In genomic region chr7:117220836-117221235, GRCh38 we compare ENCODE assay signal across 30 cellular contexts.
"Had no signal": no experiment of that assay in that cellular context is flagged by ENCODE, and none has a peak within 500 bp of the region (broad histone marks: within the 10 kb centered on the region; RNA-seq: fewer than 3 reads in every experiment).

No MANE protein-coding gene starts in this region.

- H3K79me2 ChIP-seq: parathyroid adenoma had no signal

- H3K4me1 ChIP-seq: left lung, lower lobe of right lung, neural progenitor cell, parathyroid adenoma, suprapubic skin had no signal

- H3K9me3 ChIP-seq: left lung, lower lobe of right lung, right atrium auricular region, suprapubic skin, tibial artery had no signal

- H3K4me2 ChIP-seq: neural progenitor cell had no signal

- H3K36me3 Mint-ChIP-seq: natural killer cell had no signal

- H3K27me3 Mint-ChIP-seq: activated CD4-positive, alpha-beta memory T cell treated with anti-CD3 and anti-CD28 coated beads for 36 hours; activated CD4-positive, alpha-beta T cell treated with anti-CD3 and anti-CD28 coated beads, Interleukin-2, amount 10 ng/mL, durations not matched to agents 24 days and 14 days; activated naive CD8-positive, alpha-beta T cell treated with anti-CD3 and anti-CD28 coated beads, Interleukin-2, amount 50 U/mL, for 24 hours; activated T-helper 17 cell treated with anti-CD3 and anti-CD28 coated beads, Interleukin-2, amount 50 U/mL, for 72 hours had no signal

- H2AFZ ChIP-seq: neural progenitor cell, parathyroid adenoma had no signal

- DNase-seq: activated CD4-positive, alpha-beta memory T cell treated with anti-CD3 and anti-CD28 coated beads for 36 hours; activated CD4-positive, alpha-beta T cell treated with anti-CD3 and anti-CD28 coated beads, Interleukin-2, amount 10 ng/mL, durations not matched to agents 24 days and 14 days; activated CD4-positive, CD25-positive, alpha-beta regulatory T cell treated with anti-CD3 and anti-CD28 coated beads, Interleukin-2, amount 50 U/mL, for 72 hours; activated CD8-positive, alpha-beta memory T cell treated with anti-CD3 and anti-CD28 coated beads, Interleukin-2, amount 50 U/mL, for 48 hours; activated gamma-delta T cell treated with Interleukin-2 at 50 U/mL for 16 hours; activated naive CD4-positive, alpha-beta T cell treated with anti-CD3 and anti-CD28 coated beads, Interleukin-2, amount 50 U/mL, for 16 hours; activated naive CD8-positive, alpha-beta T cell treated with anti-CD3 and anti-CD28 coated beads, Interleukin-2, amount 50 U/mL, for 24 hours; activated T-cell treated with anti-CD3 and anti-CD28 coated beads, Interleukin-2, amount 50 U/mL, for 4 hours; amygdala; central memory CD4-positive, alpha-beta T cell; foreskin fibroblast; head of caudate nucleus; hippocampal formation; left lung; lower lobe of right lung; mesenchymal stem cell; natural killer cell; occipital lobe; stimulated activated CD4-positive, alpha-beta T cell treated with anti-CD3 and anti-CD28 coated beads, Interleukin-15, amount 100 ng/mL, for 24 hours; stimulated activated CD4-positive, alpha-beta T cell treated with anti-CD3 and anti-CD28 coated beads, Interleukin-2, amount 100 ng/mL, for 24 hours; stimulated activated naive CD4-positive, alpha-beta T cell; T1000; tibial artery; WERI-Rb-1 had no signal

- H3K4me1 Mint-ChIP-seq: activated CD4-positive, alpha-beta T cell treated with anti-CD3 and anti-CD28 coated beads, Interleukin-2, amount 10 ng/mL, durations not matched to agents 24 days and 14 days; activated naive CD8-positive, alpha-beta T cell treated with anti-CD3 and anti-CD28 coated beads, Interleukin-2, amount 50 U/mL, for 24 hours; activated T-helper 17 cell treated with anti-CD3 and anti-CD28 coated beads, Interleukin-2, amount 50 U/mL, for 72 hours; natural killer cell had no signal

- H3K4me3 Mint-ChIP-seq: activated CD4-positive, alpha-beta memory T cell treated with anti-CD3 and anti-CD28 coated beads for 36 hours; activated CD4-positive, alpha-beta T cell treated with anti-CD3 and anti-CD28 coated beads, Interleukin-2, amount 10 ng/mL, durations not matched to agents 24 days and 14 days; activated naive CD8-positive, alpha-beta T cell treated with anti-CD3 and anti-CD28 coated beads, Interleukin-2, amount 50 U/mL, for 24 hours; activated T-cell treated with anti-CD3 and anti-CD28 coated beads, Interleukin-2, amount 50 U/mL, for 4 hours; activated T-helper 17 cell treated with anti-CD3 and anti-CD28 coated beads, Interleukin-2, amount 50 U/mL, for 72 hours; natural killer cell; neural progenitor cell had no signal

- H3K27me3 ChIP-seq: left lung, neural progenitor cell, right atrium auricular region, suprapubic skin, tibial artery had no signal

- H3K9me3 Mint-ChIP-seq: activated CD4-positive, alpha-beta memory T cell treated with anti-CD3 and anti-CD28 coated beads for 36 hours; activated CD4-positive, alpha-beta T cell treated with anti-CD3 and anti-CD28 coated beads, Interleukin-2, amount 10 ng/mL, durations not matched to agents 24 days and 14 days; activated naive CD8-positive, alpha-beta T cell treated with anti-CD3 and anti-CD28 coated beads, Interleukin-2, amount 50 U/mL, for 24 hours; activated T-cell treated with anti-CD3 and anti-CD28 coated beads, Interleukin-2, amount 50 U/mL, for 4 hours; activated T-helper 17 cell treated with anti-CD3 and anti-CD28 coated beads, Interleukin-2, amount 50 U/mL, for 72 hours; natural killer cell; neural progenitor cell had no signal

- H3K36me3 ChIP-seq: neural progenitor cell, WERI-Rb-1 had no signal

- ATAC-seq: activated naive CD8-positive, alpha-beta T cell treated with anti-CD3 and anti-CD28 coated beads, Interleukin-2, amount 50 U/mL, for 24 hours; activated T-cell treated with anti-CD3 and anti-CD28 coated beads, Interleukin-2, amount 50 U/mL, for 4 hours; activated T-helper 17 cell treated with anti-CD3 and anti-CD28 coated beads, Interleukin-2, amount 50 U/mL, for 72 hours; esophagus mucosa; left lung; lower lobe of right lung; natural killer cell had no signal

- H3K27ac ChIP-seq: left lung, lower lobe of right lung, neural progenitor cell, parathyroid adenoma, right atrium auricular region, suprapubic skin, tibial artery, WERI-Rb-1 had no signal

- H3K9ac ChIP-seq: neural progenitor cell, parathyroid adenoma had no signal

- H3K27ac Mint-ChIP-seq: activated CD4-positive, alpha-beta memory T cell treated with anti-CD3 and anti-CD28 coated beads for 36 hours; activated CD4-positive, alpha-beta T cell treated with anti-CD3 and anti-CD28 coated beads, Interleukin-2, amount 10 ng/mL, durations not matched to agents 24 days and 14 days; activated naive CD8-positive, alpha-beta T cell treated with anti-CD3 and anti-CD28 coated beads, Interleukin-2, amount 50 U/mL, for 24 hours; activated T-helper 17 cell treated with anti-CD3 and anti-CD28 coated beads, Interleukin-2, amount 50 U/mL, for 72 hours; natural killer cell; neural progenitor cell had no signal

- H3K4me3 ChIP-seq: left lung, lower lobe of right lung, neural progenitor cell, right atrium auricular region, suprapubic skin, tibial artery had no signal
